16 cellular contexts compared by ENCODE assay signal in the genomic region with DNA sequence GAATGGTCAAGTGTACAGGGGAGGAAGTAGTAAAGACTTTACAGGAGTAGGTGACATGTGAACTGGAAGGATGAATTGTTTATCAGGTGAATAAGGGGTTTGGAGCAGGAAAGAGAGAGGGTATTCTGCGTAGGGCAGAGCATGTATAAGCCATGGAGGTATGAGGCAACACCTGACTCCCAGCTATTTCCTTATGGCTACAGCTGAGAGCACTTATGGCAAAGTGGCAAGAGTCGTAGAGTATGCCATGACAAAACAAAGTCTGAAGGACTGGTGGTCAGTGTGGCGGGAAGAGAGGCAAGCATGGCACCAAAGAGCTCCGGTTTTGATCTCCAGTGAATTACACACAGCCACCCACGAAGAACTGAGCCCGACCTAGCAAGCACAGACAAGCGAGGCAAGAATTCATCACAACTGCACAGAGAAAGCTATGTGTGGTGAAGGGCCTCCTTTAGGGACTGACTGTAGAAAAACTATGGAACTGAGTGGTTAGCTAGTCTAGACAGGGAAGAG. TPM values are rescaled to one million over a fixed set of nuclear protein-coding genes. Genes with fewer than 3 reads are reported as not detected.
"Had no signal": no experiment of that assay in that cellular context is flagged by ENCODE, and none has a peak within 500 bp of the region (broad histone marks: within the 10 kb centered on the region; RNA-seq: fewer than 3 reads in every experiment).

No MANE protein-coding gene starts in this region.

- H3K9me3 Mint-ChIP-seq: naive thymus-derived CD4-positive, alpha-beta T cell; stimulated activated effector memory CD8-positive, alpha-beta T cell treated with anti-CD3 and anti-CD28 coated beads, Interleukin-12 subunit alpha, Interleukin-12 subunit beta, amount 100 ng/mL, for 72 hours had no signal

- H3K4me2 ChIP-seq: SK-N-SH had no signal

- FAIRE-seq: colon, kidney had no signal

- H3K4me3 ChIP-seq: esophagus squamous epithelium, transverse colon had no signal

- DNase-seq: activated CD4-positive, alpha-beta T cell treated with anti-CD3 and anti-CD28 coated beads, Interleukin-2, amount 50 U/mL, for 4 hours; activated CD4-positive, CD25-positive, alpha-beta regulatory T cell treated with anti-CD3 and anti-CD28 coated beads, Interleukin-2, amount 50 U/mL, for 72 hours; activated naive CD4-positive, alpha-beta T cell treated with Interleukin-2 at 50 U/mL for 16 hours; activated T-cell treated with anti-CD3 and anti-CD28 coated beads for 4 hours; esophagus squamous epithelium; hippocampal formation; kidney; naive thymus-derived CD4-positive, alpha-beta T cell; retina; SK-N-SH; T-helper 1 cell; transverse colon had no signal

- H3K27ac ChIP-seq: esophagus squamous epithelium, neutrophil, transverse colon had no signal

- H3K4me3 Mint-ChIP-seq: naive thymus-derived CD4-positive, alpha-beta T cell; stimulated activated effector memory CD8-positive, alpha-beta T cell treated with anti-CD3 and anti-CD28 coated beads, Interleukin-12 subunit alpha, Interleukin-12 subunit beta, amount 100 ng/mL, for 72 hours had no signal

- H3K27ac Mint-ChIP-seq: stimulated activated effector memory CD8-positive, alpha-beta T cell treated with anti-CD3 and anti-CD28 coated beads, Interleukin-12 subunit alpha, Interleukin-12 subunit beta, amount 100 ng/mL, for 72 hours had no signal

- ATAC-seq: naive thymus-derived CD4-positive, alpha-beta T cell; stimulated activated effector memory CD8-positive, alpha-beta T cell treated with anti-CD3 and anti-CD28 coated beads, Interleukin-12 subunit alpha, Interleukin-12 subunit beta, amount 100 ng/mL, for 72 hours had no signal

- H3K27me3 ChIP-seq: esophagus squamous epithelium, neutrophil, transverse colon had no signal

- H3K9me3 ChIP-seq: esophagus squamous epithelium, neutrophil, SK-N-SH, transverse colon had no signal

- H3K27me3 Mint-ChIP-seq: naive thymus-derived CD4-positive, alpha-beta T cell had no signal

- H3K9ac ChIP-seq: SK-N-SH had no signal

RNA-seq across cellular contexts. Expression of a gene that starts 18.0 kb away (rescaled TPM):
- polyA plus RNA-seq: naive thymus-derived CD4-positive, alpha-beta T cell had no signal

RNA-seq across cellular contexts. Expression of a gene that starts 39.2 kb away (rescaled TPM):
- total RNA-seq: esophagus squamous epithelium, fibroblast of villous mesenchyme had no signal
- polyA plus RNA-seq: naive thymus-derived CD4-positive, alpha-beta T cell; SK-N-SH had no signal
